8 cellular contexts compared by ENCODE assay signal in the genomic region with DNA sequence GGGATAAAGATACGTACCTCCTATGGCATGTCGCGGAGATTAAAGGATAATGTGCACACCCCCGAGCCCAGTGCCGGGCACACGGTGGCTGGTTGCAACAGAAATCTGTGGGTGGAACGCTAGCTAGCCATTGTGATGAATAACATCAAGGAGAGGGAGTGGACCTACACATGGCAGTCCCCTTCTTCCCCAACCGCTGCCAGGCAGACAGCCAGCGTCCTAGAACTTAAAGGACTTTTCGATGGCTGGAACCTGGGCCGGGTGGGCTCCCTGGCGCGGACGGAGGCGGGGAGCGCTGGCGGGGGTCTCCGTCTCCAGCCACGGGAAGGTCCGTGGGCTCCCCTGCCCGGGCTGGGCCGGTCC. TPM values are rescaled to one million over a fixed set of nuclear protein-coding genes. Genes with fewer than 3 reads are reported as not detected.
DNase-seq lines count a peak whose midpoint lies in the region; ATAC-seq and TF ChIP-seq lines count a peak whose summit lies in the region.

No MANE protein-coding gene starts in this region.

- peak overlapping the region; percentile 84 for H3K4me3 ChIP-seq in WERI-Rb-1 (ENCODE audit: low read depth, low read length)
- H3K4me3 ChIP-seq in skeletal muscle tissue (ENCODE audit: low read length in 3 of 3): peak overlapping the region; percentile 65 to 82 (median 71)
- no peak overlapping the region for H3K4me3 ChIP-seq in OCI-LY7 (ENCODE audit: low read depth, low read length, poor library complexity, severe bottlenecking)

- H3K27ac ChIP-seq in WERI-Rb-1 (peak overlapping the region; percentile 64), skeletal muscle tissue (ENCODE audit: low read depth, low read length) (peak overlapping the region; percentile 68), OCI-LY7 (ENCODE audit: low read depth, low read length, poor library complexity, severe bottlenecking) (no peak overlapping the region)

- no peaks in the 10 kb centered on the region for H3K36me3 ChIP-seq in WERI-Rb-1
- H3K36me3 ChIP-seq in skeletal muscle tissue (ENCODE audit: control insufficient read depth in 3 of 3, insufficient read depth in 3 of 3, low read length in 3 of 3): no peaks in the 10 kb centered on the region
- H3K36me3 ChIP-seq in OCI-LY7 (ENCODE audit: insufficient read depth, low read length): no peaks in the 10 kb centered on the region

- no peak overlapping the region for H3K4me2 ChIP-seq in OCI-LY7 (ENCODE audit: low read length)

- DNase-seq in activated CD4-positive, alpha-beta T cell treated with anti-CD3 and anti-CD28 coated beads, Interleukin-2, amount 50 U/mL, for 48 hours: peak; percentile 3 to 5
- DNase-seq in activated CD4-positive, alpha-beta T cell treated with anti-CD3 and anti-CD28 coated beads, Interleukin-2, amount 50 U/mL, for 4 hours: no peak
- DNase-seq in WERI-Rb-1 (no peak), left ventricle myocardium superior (no peak), OCI-LY7 (ENCODE audit: low spot score) (no peak)
- no peak for DNase-seq in activated CD8-positive, alpha-beta memory T cell treated with anti-CD3 and anti-CD28 coated beads for 24 hours

- H4K20me1 ChIP-seq in OCI-LY7 (ENCODE audit: insufficient read depth, low read length): no peaks in the 10 kb centered on the region

- POLR2A ChIA-PET in OCI-LY7 (lab: Charles Lee): no interaction called here

- no peaks in the 10 kb centered on the region for H3K79me2 ChIP-seq in OCI-LY7 (ENCODE audit: insufficient read depth, low read depth, low read length)

- peaks cover 10 to 24% (median 16%) of the 10 kb centered on the region in 3 donors for H3K4me1 ChIP-seq in skeletal muscle tissue (ENCODE audit: control insufficient read depth in 3 of 3, insufficient read depth in 3 of 3, low read length in 3 of 3)
- no peaks in the 10 kb centered on the region for H3K4me1 ChIP-seq in OCI-LY7 (ENCODE audit: insufficient read depth, low read length, poor library complexity, severe bottlenecking)

- H3K9me2 ChIP-seq in OCI-LY7 (ENCODE audit: insufficient read depth, low read length): no peaks in the 10 kb centered on the region

- intact Hi-C loops in left ventricle myocardium superior (cut with micrococcal nuclease): no loop called here
- intact Hi-C loops in OCI-LY7 (cut with micrococcal nuclease; ENCODE audit: unreplicated experiment): no loop called here

- no peak overlapping the region for H2AFZ ChIP-seq in OCI-LY7 (ENCODE audit: low read length)

- no peak for TF ChIP-seq CTCF in WERI-Rb-1 (IDR thresholded peaks at IDR 0.05; ENCODE audit: low read depth, low read length)
- no peak for TF ChIP-seq CTCF in OCI-LY7 (conservative IDR thresholded peaks at IDR 0.05; ENCODE audit: low read length)

- peak overlapping the region; percentile 55 to 84 (median 62) for H3K9ac ChIP-seq in skeletal muscle tissue (ENCODE audit: low read depth in 1 of 3, low read length in 3 of 3)

- H3K27me3 ChIP-seq in WERI-Rb-1 (ENCODE audit: insufficient read depth, low read depth, severe bottlenecking) (no peaks in the 10 kb centered on the region), skeletal muscle tissue (ENCODE audit: control insufficient read depth in 3 of 3, insufficient read depth in 3 of 3, low read length in 3 of 3) (peaks cover 0 to 3% (median 0%) of the 10 kb centered on the region in 3 donors)

- no peaks in the 10 kb centered on the region for H3K9me3 ChIP-seq in WERI-Rb-1 (ENCODE audit: severe bottlenecking)
- H3K9me3 ChIP-seq in skeletal muscle tissue (ENCODE audit: control insufficient read depth in 3 of 3, low read length in 3 of 3): no peaks in the 10 kb centered on the region
- no peaks in the 10 kb centered on the region for H3K9me3 ChIP-seq in OCI-LY7 (ENCODE audit: low read length)

- CTCF ChIA-PET in OCI-LY7 (lab: Charles Lee; ENCODE audit: unreplicated experiment): no interaction called here

- ATAC-seq in left ventricle myocardium superior: peak; percentile 19
- no peak for ATAC-seq in HG03196 (IDR thresholded peaks at IDR 0.05; ENCODE audit: unreplicated experiment)

- no TSS peak for BruUV-seq in OCI-LY7 (replicated peaks; lab: Mats Ljungman, UMichigan)

RNA-seq across cellular contexts. Expression of a gene that starts 0.3 kb away (rescaled TPM):
- 3.1 TPM for total RNA-seq in left ventricle myocardium superior
- total RNA-seq in skeletal muscle tissue: 12.5 TPM
- not detected in 2 replicates for total RNA-seq in OCI-LY7 (2014; rRNA removed; shearing (Covaris generic))
- not detected in 2 replicates for total RNA-seq in OCI-LY7 (2022)

Comparison
In these comparisons a context has a peak if more than half of its experiments do, and no peak if none do; other contexts are left out.
1. DNase-seq: peak in activated CD4-positive, alpha-beta T cell treated with anti-CD3 and anti-CD28 coated beads, Interleukin-2, amount 50 U/mL, for 48 hours (2 of 2); none in activated CD4-positive, alpha-beta T cell treated with anti-CD3 and anti-CD28 coated beads, Interleukin-2, amount 50 U/mL, for 4 hours (0 of 2), WERI-Rb-1 (single experiment), left ventricle myocardium superior (single experiment), OCI-LY7 (single experiment) and activated CD8-positive, alpha-beta memory T cell treated with anti-CD3 and anti-CD28 coated beads for 24 hours (single experiment).